Comparison of ENCODE assay signal across 1 cellular context in genomic region chrX:109537324-109537665, GRCh38.
TF ChIP-seq lines count a peak whose summit lies in the region.

No MANE protein-coding gene starts in this region.

TF ChIP-seq in K562, 482 proteins besides CTCF, POLR2A, EP300 and RAD21:
- 0 out of 2 replicates have a peak, but pooled peaks have one; percentile 7 for TF ChIP-seq LEF1 (IDR thresholded peaks at IDR 0.05)
- 0 out of 2 replicates have a peak, but pooled peaks have one; percentile 23 for TF ChIP-seq ZFX (CRISPR knock-in tag; IDR thresholded peaks at IDR 0.05)
- 0 out of 2 replicates have a peak, but pooled peaks have one; percentile 48 for TF ChIP-seq OTX1 (CRISPR knock-in tag; IDR thresholded peaks at IDR 0.05)
- TF ChIP-seq, protein P1, sequence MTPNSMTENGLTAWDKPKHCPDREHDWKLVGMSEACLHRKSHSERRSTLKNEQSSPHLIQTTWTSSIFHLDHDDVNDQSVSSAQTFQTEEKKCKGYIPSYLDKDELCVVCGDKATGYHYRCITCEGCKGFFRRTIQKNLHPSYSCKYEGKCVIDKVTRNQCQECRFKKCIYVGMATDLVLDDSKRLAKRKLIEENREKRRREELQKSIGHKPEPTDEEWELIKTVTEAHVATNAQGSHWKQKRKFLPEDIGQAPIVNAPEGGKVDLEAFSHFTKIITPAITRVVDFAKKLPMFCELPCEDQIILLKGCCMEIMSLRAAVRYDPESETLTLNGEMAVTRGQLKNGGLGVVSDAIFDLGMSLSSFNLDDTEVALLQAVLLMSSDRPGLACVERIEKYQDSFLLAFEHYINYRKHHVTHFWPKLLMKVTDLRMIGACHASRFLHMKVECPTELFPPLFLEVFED (CRISPR knock-in tag; conservative IDR thresholded peaks at IDR 0.05) = 0 out of 2 replicates have a peak, but pooled peaks have one; percentile 15
- no peak for TF ChIP-seq ZNF212 (CRISPR knock-in tag; IDR thresholded peaks at IDR 0.05)
- TF ChIP-seq PHF8 (IDR thresholded peaks at IDR 0.05; ENCODE audit: borderline replicate concordance, low read length) = 0 out of 2 replicates have a peak, but pooled peaks have one; percentile 44
- TF ChIP-seq ZNF146 (CRISPR knock-in tag; IDR thresholded peaks at IDR 0.05; ENCODE audit: unreplicated experiment) = no peak
- TF ChIP-seq TAF7 (tag; IDR thresholded peaks at IDR 0.05) = peak; percentile 37; the same call in 1 of the 2 replicates
- peak; percentile 96 for TF ChIP-seq HDAC3 (IDR thresholded peaks at IDR 0.05; ENCODE audit: borderline replicate concordance, partially characterized antibody)
- 0 out of 2 replicates have a peak, but pooled peaks have one; percentile 23 for TF ChIP-seq CEBPG (CRISPR knock-in tag; IDR thresholded peaks at IDR 0.05)
- peak; percentile 40 to 47; a peak in 3 of 4 replicates for TF ChIP-seq CEBPG (tag; conservative IDR thresholded peaks at IDR 0.05 in 1 of 2, IDR thresholded peaks at IDR 0.05 in 1 of 2)
- TF ChIP-seq HNRNPLL (IDR thresholded peaks at IDR 0.05; ENCODE audit: low read depth, low read length, poor library complexity, severe bottlenecking) = peak; percentile 99
- peak; percentile 74 for TF ChIP-seq CEBPB (tag; IDR thresholded peaks at IDR 0.05)
- TF ChIP-seq, protein P2, sequence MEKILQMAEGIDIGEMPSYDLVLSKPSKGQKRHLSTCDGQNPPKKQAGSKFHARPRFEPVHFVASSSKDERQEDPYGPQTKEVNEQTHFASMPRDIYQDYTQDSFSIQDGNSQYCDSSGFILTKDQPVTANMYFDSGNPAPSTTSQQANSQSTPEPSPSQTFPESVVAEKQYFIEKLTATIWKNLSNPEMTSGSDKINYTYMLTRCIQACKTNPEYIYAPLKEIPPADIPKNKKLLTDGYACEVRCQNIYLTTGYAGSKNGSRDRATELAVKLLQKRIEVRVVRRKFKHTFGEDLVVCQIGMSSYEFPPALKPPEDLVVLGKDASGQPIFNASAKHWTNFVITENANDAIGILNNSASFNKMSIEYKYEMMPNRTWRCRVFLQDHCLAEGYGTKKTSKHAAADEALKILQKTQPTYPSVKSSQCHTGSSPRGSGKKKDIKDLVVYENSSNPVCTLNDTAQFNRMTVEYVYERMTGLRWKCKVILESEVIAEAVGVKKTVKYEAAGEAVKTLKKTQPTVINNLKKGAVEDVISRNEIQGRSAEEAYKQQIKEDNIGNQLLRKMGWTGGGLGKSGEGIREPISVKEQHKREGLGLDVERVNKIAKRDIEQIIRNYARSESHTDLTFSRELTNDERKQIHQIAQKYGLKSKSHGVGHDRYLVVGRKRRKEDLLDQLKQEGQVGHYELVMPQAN (IDR thresholded peaks at IDR 0.05; ENCODE audit: borderline replicate concordance) = 0 out of 2 replicates have a peak, but pooled peaks have one; percentile 25
- TF ChIP-seq ZNF277 (CRISPR knock-in tag; IDR thresholded peaks at IDR 0.05; ENCODE audit: borderline replicate concordance) = no peak
- peak; percentile 90 for TF ChIP-seq ZNF24 (IDR thresholded peaks at IDR 0.05)
- TF ChIP-seq FOXJ3 (CRISPR knock-in tag; IDR thresholded peaks at IDR 0.05) = no peak
- TF ChIP-seq, protein P3, sequence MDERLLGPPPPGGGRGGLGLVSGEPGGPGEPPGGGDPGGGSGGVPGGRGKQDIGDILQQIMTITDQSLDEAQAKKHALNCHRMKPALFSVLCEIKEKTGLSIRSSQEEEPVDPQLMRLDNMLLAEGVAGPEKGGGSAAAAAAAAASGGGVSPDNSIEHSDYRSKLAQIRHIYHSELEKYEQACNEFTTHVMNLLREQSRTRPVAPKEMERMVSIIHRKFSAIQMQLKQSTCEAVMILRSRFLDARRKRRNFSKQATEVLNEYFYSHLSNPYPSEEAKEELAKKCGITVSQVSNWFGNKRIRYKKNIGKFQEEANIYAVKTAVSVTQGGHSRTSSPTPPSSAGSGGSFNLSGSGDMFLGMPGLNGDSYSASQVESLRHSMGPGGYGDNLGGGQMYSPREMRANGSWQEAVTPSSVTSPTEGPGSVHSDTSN (CRISPR knock-in tag; IDR thresholded peaks at IDR 0.05; ENCODE audit: low read depth) = no peak
- TF ChIP-seq, protein P3 (tag; conservative IDR thresholded peaks at IDR 0.05; ENCODE audit: low read depth) = 0 out of 2 replicates have a peak, but pooled peaks have one; percentile 17
TF ChIP-seq in K562: peak in this region for 13.
